ENCODE assay signal across 25 cellular contexts in the genomic region with DNA sequence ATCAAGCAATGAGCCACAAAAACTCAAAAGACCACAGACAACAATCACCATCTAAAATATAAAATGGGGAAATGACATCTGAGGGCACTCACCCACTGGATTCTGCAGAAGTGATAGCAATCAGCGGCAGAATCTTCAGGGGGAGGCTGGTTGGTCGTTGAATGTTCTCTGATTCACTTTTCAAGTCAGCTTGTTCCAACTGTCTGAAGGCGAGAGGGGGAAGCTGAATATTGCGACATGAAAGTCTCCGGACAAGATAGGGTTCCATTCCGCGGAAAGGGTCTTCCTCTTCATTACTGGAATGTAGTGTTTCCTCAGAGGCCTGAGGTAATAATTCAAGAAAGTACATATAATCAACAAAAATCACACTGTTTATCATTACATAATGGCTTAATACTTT.
"Had no signal": no experiment of that assay in that cellular context is flagged by ENCODE, and none has a peak within 500 bp of the region (broad histone marks: within the 10 kb centered on the region; RNA-seq: fewer than 3 reads in every experiment).

No MANE protein-coding gene starts in this region.

- H3K4me1 ChIP-seq: heart left ventricle, lower lobe of right lung, sigmoid colon, testis, vagina had no signal

- FAIRE-seq: endometrium, keratinocyte, TTC549 had no signal

- H3K9me3 ChIP-seq: lower lobe of right lung, sigmoid colon, testis, vagina had no signal

- H3K27ac ChIP-seq: coronary artery, heart left ventricle, lower lobe of right lung, sigmoid colon, testis, vagina, WERI-Rb-1 had no signal

- DNase-seq: activated CD4-positive, alpha-beta T cell treated with anti-CD3 and anti-CD28 coated beads, Interleukin-2, amount 10 ng/mL, durations not matched to agents 7 days and 5 days; activated CD4-positive, CD25-positive, alpha-beta regulatory T cell treated with anti-CD3 and anti-CD28 coated beads, Interleukin-2, amount 50 U/mL, for 72 hours; activated CD8-positive, alpha-beta memory T cell treated with anti-CD3 and anti-CD28 coated beads, Interleukin-2, amount 10 ng/mL, durations not matched to agents 7 days and 5 days; activated CD8-positive, alpha-beta T cell treated with anti-CD3 and anti-CD28 coated beads for 36 hours; activated effector memory CD4-positive, alpha-beta T cell treated with anti-CD3 and anti-CD28 coated beads, Interleukin-2, amount 50 U/mL, for 16 hours; activated naive CD4-positive, alpha-beta T cell treated with anti-CD3 and anti-CD28 coated beads, Interleukin-2, amount 10 ng/mL, durations not matched to agents 7 days and 5 days; activated T-cell treated with anti-CD3 and anti-CD28 coated beads for 4 hours; cerebellar nuclear complex; effector CD4-positive, alpha-beta T cell; heart left ventricle; lower lobe of right lung; naive B cell; occipital lobe; retina; sigmoid colon; stimulated activated CD4-positive, alpha-beta T cell treated with anti-CD3 and anti-CD28 coated beads, Interleukin-2, amount 100 ng/mL, for 48 hours; stimulated activated naive CD4-positive, alpha-beta T cell; testis; WERI-Rb-1 had no signal

- H3K4me3 ChIP-seq: coronary artery, heart left ventricle, lower lobe of right lung, sigmoid colon, testis, vagina had no signal

- H3K36me3 ChIP-seq: heart left ventricle, lower lobe of right lung, sigmoid colon, vagina, WERI-Rb-1 had no signal

- ATAC-seq: activated CD8-positive, alpha-beta memory T cell treated with anti-CD3 and anti-CD28 coated beads, Interleukin-2, amount 10 ng/mL, durations not matched to agents 7 days and 5 days; activated CD8-positive, alpha-beta T cell treated with anti-CD3 and anti-CD28 coated beads for 36 hours; heart left ventricle; left lobe of liver; lower lobe of right lung had no signal

- H3K27me3 ChIP-seq: heart left ventricle, sigmoid colon, testis, vagina had no signal
